9 cellular contexts compared by ENCODE assay signal in genomic region chr16:28130099-28131088, GRCh38.
DNase-seq lines count a peak whose midpoint lies in the region; ATAC-seq and TF ChIP-seq lines count a peak whose summit lies in the region.
"Had no signal": no experiment of that assay in that cellular context is flagged by ENCODE, and none has a peak within 500 bp of the region (broad histone marks: within the 10 kb centered on the region; RNA-seq: fewer than 3 reads in every experiment).

No MANE protein-coding gene starts in this region.

- TF ChIP-seq EP300 in tibial nerve (IDR thresholded peaks at IDR 0.05) = no peak

- ATAC-seq in HG02642 (IDR thresholded peaks at IDR 0.05; ENCODE audit: poor library complexity, unreplicated experiment) = no peak

- H3K27ac Mint-ChIP-seq in activated naive CD4-positive, alpha-beta T cell treated with anti-CD3 and anti-CD28 coated beads, Interleukin-2, amount 50 U/mL, for 24 hours = peak overlapping the region; percentile 81
- no peak overlapping the region for H3K27ac Mint-ChIP-seq in activated naive CD4-positive, alpha-beta T cell treated with anti-CD3 and anti-CD28 coated beads, Interleukin-2, amount 10 ng/mL, durations not matched to agents 7 days and 5 days
- peak overlapping the region; percentile 32 for H3K27ac Mint-ChIP-seq in chondrocyte (ENCODE audit: unreplicated experiment)
- no peak overlapping the region for H3K27ac Mint-ChIP-seq in MCF 10A (ENCODE audit: low read depth, unreplicated experiment)

- peaks cover 0 to 19% (median 0%) of the 10 kb centered on the region in 4 donors for H3K4me1 ChIP-seq in tibial nerve

- WGBS in tibial nerve, 2 donors = 66 to 76% methylated on average over 11 of the region's 11 CpGs

- no peak for TF ChIP-seq POLR2A in tibial nerve (IDR thresholded peaks at IDR 0.05)

- BruUV-seq in MCF 10A (replicated peaks; lab: Mats Ljungman, UMichigan) = no TSS peak

- H3K36me3 Mint-ChIP-seq in activated naive CD4-positive, alpha-beta T cell treated with anti-CD3 and anti-CD28 coated beads, Interleukin-2, amount 50 U/mL, for 24 hours = peaks cover 24% of the 10 kb centered on the region
- H3K36me3 Mint-ChIP-seq in activated naive CD4-positive, alpha-beta T cell treated with anti-CD3 and anti-CD28 coated beads, Interleukin-2, amount 10 ng/mL, durations not matched to agents 7 days and 5 days = peaks cover 83% of the 10 kb centered on the region
- peaks cover 39% of the 10 kb centered on the region for H3K36me3 Mint-ChIP-seq in chondrocyte (ENCODE audit: low read depth)
- H3K36me3 Mint-ChIP-seq in MCF 10A (ENCODE audit: insufficient read depth, unreplicated experiment) = peaks cover 89% of the 10 kb centered on the region

- H3K4me3 Mint-ChIP-seq in activated naive CD4-positive, alpha-beta T cell treated with anti-CD3 and anti-CD28 coated beads, Interleukin-2, amount 50 U/mL, for 24 hours = no peak overlapping the region
- H3K4me3 Mint-ChIP-seq in activated naive CD4-positive, alpha-beta T cell treated with anti-CD3 and anti-CD28 coated beads, Interleukin-2, amount 10 ng/mL, durations not matched to agents 7 days and 5 days = no peak overlapping the region
- H3K4me3 Mint-ChIP-seq in chondrocyte (ENCODE audit: unreplicated experiment) (no peak overlapping the region), MCF 10A (ENCODE audit: unreplicated experiment) (no peak overlapping the region)

- no peak for TF ChIP-seq CTCF in chondrocyte (IDR thresholded peaks at IDR 0.05)
- no peak for TF ChIP-seq CTCF in tibial nerve (IDR thresholded peaks at IDR 0.05)
- no peak for TF ChIP-seq CTCF in MCF 10A (IDR thresholded peaks at IDR 0.05; ENCODE audit: unreplicated experiment)

- H3K4me3 ChIP-seq in tibial nerve = no peak overlapping the region

- H3K27me3 Mint-ChIP-seq in activated naive CD4-positive, alpha-beta T cell treated with anti-CD3 and anti-CD28 coated beads, Interleukin-2, amount 50 U/mL, for 24 hours = no peaks in the 10 kb centered on the region
- no peaks in the 10 kb centered on the region for H3K27me3 Mint-ChIP-seq in activated naive CD4-positive, alpha-beta T cell treated with anti-CD3 and anti-CD28 coated beads, Interleukin-2, amount 10 ng/mL, durations not matched to agents 7 days and 5 days
- H3K27me3 Mint-ChIP-seq in chondrocyte (ENCODE audit: low read depth) = no peaks in the 10 kb centered on the region
- no peaks in the 10 kb centered on the region for H3K27me3 Mint-ChIP-seq in MCF 10A (ENCODE audit: insufficient read depth, unreplicated experiment)

- POLR2A ChIA-PET in MCF 10A (lab: Yijun Ruan, JAX) = interaction anchor here (0.9 to 1.4 kb wide), 2 partner anchors 12 to 15 kb away, joined by 4 to 8 read pairs; no protein-coding TSS in a partner anchor

- peaks cover 33% of the 10 kb centered on the region for H3K4me1 Mint-ChIP-seq in activated naive CD4-positive, alpha-beta T cell treated with anti-CD3 and anti-CD28 coated beads, Interleukin-2, amount 50 U/mL, for 24 hours
- H3K4me1 Mint-ChIP-seq in activated naive CD4-positive, alpha-beta T cell treated with anti-CD3 and anti-CD28 coated beads, Interleukin-2, amount 10 ng/mL, durations not matched to agents 7 days and 5 days = peaks cover 3% of the 10 kb centered on the region
- H3K4me1 Mint-ChIP-seq in chondrocyte (ENCODE audit: low read depth) (peaks cover 11% of the 10 kb centered on the region), MCF 10A (ENCODE audit: insufficient read depth, unreplicated experiment) (no peaks in the 10 kb centered on the region)

- H3K36me3 ChIP-seq in tibial nerve = peaks cover 0 to 98% (median 18%) of the 10 kb centered on the region in 3 donors

- intact Hi-C loops in MCF 10A (cut with micrococcal nuclease) = no loop called here

- H3K27me3 ChIP-seq in tibial nerve = no peaks in the 10 kb centered on the region

- CTCF ChIA-PET in activated naive CD4-positive, alpha-beta T cell treated with anti-CD3 and anti-CD28 coated beads, Interleukin-2, amount 10 ng/mL, durations not matched to agents 7 days and 5 days (lab: Charles Lee) = interaction anchor here (1.4 to 1.7 kb wide), 2 partner anchors 10 to 88 kb away, joined by 4 to 7 read pairs; no protein-coding TSS in a partner anchor
- CTCF ChIA-PET in MCF 10A (lab: Yijun Ruan, JAX) = interaction anchor here (0.5 to 0.9 kb wide), 2 partner anchors 9 to 30 kb away, joined by 3 to 4 read pairs; no protein-coding TSS in a partner anchor

- H3K9me3 ChIP-seq in tibial nerve = no peaks in the 10 kb centered on the region

- peak overlapping the region in 3 of 4 donors; percentile 18 to 34 (median 32) for H3K27ac ChIP-seq in tibial nerve

- H3K9me3 Mint-ChIP-seq in activated naive CD4-positive, alpha-beta T cell treated with anti-CD3 and anti-CD28 coated beads, Interleukin-2, amount 50 U/mL, for 24 hours = no peaks in the 10 kb centered on the region
- H3K9me3 Mint-ChIP-seq in activated naive CD4-positive, alpha-beta T cell treated with anti-CD3 and anti-CD28 coated beads, Interleukin-2, amount 10 ng/mL, durations not matched to agents 7 days and 5 days = no peaks in the 10 kb centered on the region
- H3K9me3 Mint-ChIP-seq in chondrocyte (ENCODE audit: low read depth) (no peaks in the 10 kb centered on the region), MCF 10A (ENCODE audit: unreplicated experiment) (no peaks in the 10 kb centered on the region)

- no peak for DNase-seq in activated naive CD4-positive, alpha-beta T cell treated with anti-CD3 and anti-CD28 coated beads, Interleukin-2, amount 10 ng/mL, durations not matched to agents 7 days and 5 days
- no peak for DNase-seq in chondrocyte (ENCODE audit: low spot score)
- DNase-seq in myocyte (ENCODE audit: low read depth) = peak; percentile 17
- DNase-seq in tibial nerve (ENCODE audit: low spot score in 2 of 2) = no peak
- no peak for DNase-seq in MCF 10A (ENCODE audit: unreplicated experiment)
- DNase-seq in putamen (ENCODE audit: low spot score) = no peak
- DNase-seq: AML-193 had no signal

Comparison
In these comparisons a context has a peak if more than half of its experiments do, and no peak if none do; other contexts are left out.
1. H3K27ac Mint-ChIP-seq: peak in activated naive CD4-positive, alpha-beta T cell treated with anti-CD3 and anti-CD28 coated beads, Interleukin-2, amount 50 U/mL, for 24 hours (single experiment) and chondrocyte (single experiment); none in activated naive CD4-positive, alpha-beta T cell treated with anti-CD3 and anti-CD28 coated beads, Interleukin-2, amount 10 ng/mL, durations not matched to agents 7 days and 5 days (single experiment) and MCF 10A (single experiment).